ENCODE assay signal across 26 cellular contexts in the genomic region with DNA sequence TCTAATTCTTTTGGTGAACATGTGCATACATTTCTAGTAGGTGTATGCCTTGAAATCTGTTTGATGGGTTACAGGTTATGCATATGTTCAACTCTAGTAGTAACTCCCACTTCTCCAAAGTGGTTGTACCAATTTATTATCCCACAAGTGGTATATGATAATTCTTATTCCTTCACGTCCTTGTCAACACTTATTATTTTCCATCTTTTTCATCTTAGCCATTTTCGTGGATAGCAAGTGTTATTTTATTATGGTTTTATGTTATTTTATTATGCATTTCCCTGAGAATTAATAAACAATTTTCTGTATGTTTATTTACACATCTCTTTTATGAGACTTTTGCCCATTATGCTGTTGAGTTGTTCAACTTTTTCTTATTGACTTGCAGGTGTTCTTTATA.
"Had no signal": no experiment of that assay in that cellular context is flagged by ENCODE, and none has a peak within 500 bp of the region (broad histone marks: within the 10 kb centered on the region; RNA-seq: fewer than 3 reads in every experiment).

No MANE protein-coding gene starts in this region.

- FAIRE-seq: bronchial epithelial cell, frontal cortex had no signal

- H3K27me3 Mint-ChIP-seq: activated CD4-positive, alpha-beta memory T cell treated with anti-CD3 and anti-CD28 coated beads, Interleukin-2, amount 10 ng/mL, durations not matched to agents 7 days and 5 days; activated CD4-positive, alpha-beta T cell treated with anti-CD3 and anti-CD28 coated beads, Interleukin-2, amount 10 ng/mL, durations not matched to agents 7 days and 5 days; activated naive CD4-positive, alpha-beta T cell treated with anti-CD3 and anti-CD28 coated beads, Interleukin-2, amount 10 ng/mL, durations not matched to agents 7 days and 5 days; activated naive CD8-positive, alpha-beta T cell treated with anti-CD3 and anti-CD28 coated beads, Interleukin-2, amount 10 ng/mL, durations not matched to agents 7 days and 5 days; activated T-cell treated with anti-CD3 and anti-CD28 coated beads, Interleukin-2, amount 50 U/mL, for 24 hours; central memory CD8-positive, alpha-beta T cell had no signal

- H3K4me3 ChIP-seq: ascending aorta had no signal

- H3K4me3 Mint-ChIP-seq: activated CD4-positive, alpha-beta memory T cell treated with anti-CD3 and anti-CD28 coated beads, Interleukin-2, amount 10 ng/mL, durations not matched to agents 7 days and 5 days; activated CD4-positive, alpha-beta T cell treated with anti-CD3 and anti-CD28 coated beads, Interleukin-2, amount 10 ng/mL, durations not matched to agents 7 days and 5 days; activated naive CD4-positive, alpha-beta T cell treated with anti-CD3 and anti-CD28 coated beads, Interleukin-2, amount 10 ng/mL, durations not matched to agents 7 days and 5 days; activated naive CD8-positive, alpha-beta T cell treated with anti-CD3 and anti-CD28 coated beads, Interleukin-2, amount 10 ng/mL, durations not matched to agents 7 days and 5 days; activated T-cell treated with anti-CD3 and anti-CD28 coated beads, Interleukin-2, amount 50 U/mL, for 24 hours; activated T-cell treated with anti-CD3 and anti-CD28 coated beads, Interleukin-2, amount 50 U/mL, for 72 hours; central memory CD8-positive, alpha-beta T cell; WTC11 had no signal

- H3K27ac ChIP-seq: brain microvascular endothelial cell, VCaP had no signal

- H3K36me3 Mint-ChIP-seq: WTC11 had no signal

- H3K9me3 Mint-ChIP-seq: central memory CD8-positive, alpha-beta T cell had no signal

- H3K9me3 ChIP-seq: ascending aorta had no signal

- H3K36me3 ChIP-seq: ascending aorta, brain microvascular endothelial cell had no signal

- DNase-seq: activated CD4-positive, alpha-beta memory T cell treated with anti-CD3 and anti-CD28 coated beads, Interleukin-2, amount 10 ng/mL, durations not matched to agents 7 days and 5 days; activated CD4-positive, alpha-beta T cell treated with anti-CD3 and anti-CD28 coated beads for 1 hour; activated CD4-positive, alpha-beta T cell treated with anti-CD3 and anti-CD28 coated beads for 4 hours; activated CD4-positive, alpha-beta T cell treated with anti-CD3 and anti-CD28 coated beads, Interleukin-2, amount 10 ng/mL, durations not matched to agents 7 days and 5 days; activated CD4-positive, alpha-beta T cell treated with anti-CD3 and anti-CD28 coated beads, Interleukin-2, amount 50 U/mL, for 4 hours; activated CD8-positive, alpha-beta memory T cell treated with anti-CD3 and anti-CD28 coated beads, Interleukin-2, amount 50 U/mL, for 48 hours; activated gamma-delta T cell; activated naive CD4-positive, alpha-beta T cell; activated naive CD4-positive, alpha-beta T cell treated with anti-CD3 and anti-CD28 coated beads, Interleukin-2, amount 10 ng/mL, durations not matched to agents 7 days and 5 days; activated naive CD8-positive, alpha-beta T cell treated with anti-CD3 and anti-CD28 coated beads, Interleukin-2, amount 10 ng/mL, durations not matched to agents 7 days and 5 days; activated T-cell treated with anti-CD3 and anti-CD28 coated beads for 4 hours; activated T-cell treated with anti-CD3 and anti-CD28 coated beads, Interleukin-2, amount 50 U/mL, for 24 hours; activated T-cell treated with anti-CD3 and anti-CD28 coated beads, Interleukin-2, amount 50 U/mL, for 72 hours; brain microvascular endothelial cell; effector CD8-positive, alpha-beta T cell; foreskin fibroblast; head of caudate nucleus; T-helper 2 cell had no signal

- ATAC-seq: activated naive CD4-positive, alpha-beta T cell treated with anti-CD3 and anti-CD28 coated beads, Interleukin-2, amount 50 U/mL, for 72 hours; activated T-cell treated with anti-CD3 and anti-CD28 coated beads, Interleukin-2, amount 50 U/mL, for 72 hours; esophagus mucosa; WTC11 had no signal

- H3K27ac Mint-ChIP-seq: activated CD4-positive, alpha-beta memory T cell treated with anti-CD3 and anti-CD28 coated beads, Interleukin-2, amount 10 ng/mL, durations not matched to agents 7 days and 5 days; activated CD4-positive, alpha-beta T cell treated with anti-CD3 and anti-CD28 coated beads, Interleukin-2, amount 10 ng/mL, durations not matched to agents 7 days and 5 days; activated naive CD4-positive, alpha-beta T cell treated with anti-CD3 and anti-CD28 coated beads, Interleukin-2, amount 10 ng/mL, durations not matched to agents 7 days and 5 days; activated naive CD4-positive, alpha-beta T cell treated with anti-CD3 and anti-CD28 coated beads, Interleukin-2, amount 50 U/mL, for 72 hours; activated naive CD8-positive, alpha-beta T cell treated with anti-CD3 and anti-CD28 coated beads, Interleukin-2, amount 10 ng/mL, durations not matched to agents 7 days and 5 days; activated T-cell treated with anti-CD3 and anti-CD28 coated beads, Interleukin-2, amount 50 U/mL, for 24 hours; activated T-cell treated with anti-CD3 and anti-CD28 coated beads, Interleukin-2, amount 50 U/mL, for 72 hours; WTC11 had no signal

- H3K27me3 ChIP-seq: ascending aorta, brain microvascular endothelial cell had no signal
